In genomic region chr1:64163972-64164371, GRCh38 we compare ENCODE assay signal across 9 cellular contexts. TPM values are rescaled to one million over a fixed set of nuclear protein-coding genes. Genes with fewer than 3 reads are reported as not detected.
DNase-seq lines count a peak whose midpoint lies in the region; ATAC-seq and TF ChIP-seq lines count a peak whose summit lies in the region.
"Had no signal": no experiment of that assay in that cellular context is flagged by ENCODE, and none has a peak within 500 bp of the region (broad histone marks: within the 10 kb centered on the region; RNA-seq: fewer than 3 reads in every experiment).

No MANE protein-coding gene starts in this region.

- H3K36me3 ChIP-seq in GM23248 (ENCODE audit: low read depth) (no peaks in the 10 kb centered on the region), PC-3 (ENCODE audit: low read depth, low read length) (no peaks in the 10 kb centered on the region), fibroblast of lung (ENCODE audit: control insufficient read depth, insufficient read depth, low read length) (no peaks in the 10 kb centered on the region), parathyroid adenoma (ENCODE audit: control insufficient read depth, insufficient read depth, low read length) (no peaks in the 10 kb centered on the region)

- POLR2A ChIA-PET in PC-3 (lab: Charles Lee; ENCODE audit: unreplicated experiment), result interaction anchor here (0.7 kb wide), 1 partner anchor 18 kb away, joined by 5 read pairs; no protein-coding TSS in a partner anchor

- intact Hi-C loops in PC-3 (cut with micrococcal nuclease), result loop anchor here (5.0 kb wide), 2 partner anchors 78 to 547 kb away; no protein-coding TSS in a partner anchor

- H3K9ac ChIP-seq in GM23248 (no peak overlapping the region; the same call in 1 of the 2 replicates), PC-3 (ENCODE audit: low read length) (no peak overlapping the region), fibroblast of lung (ENCODE audit: insufficient read depth, low read length) (no peak overlapping the region), parathyroid adenoma (no peak overlapping the region)

- WGBS in GM23248 (ENCODE audit: low coverage in 1 of 2, low lambda C conversion rate in 2 of 2, missing lambda C conversion rate in 2 of 2), 2 experiments, result 26 to 38% methylated on average over 1 of the region's 1 CpG

- in situ Hi-C loops in GM23248 (cut with MboI), result no loop called here

- H3K4me3 ChIP-seq in GM23248 (no peak overlapping the region), PC-3 (ENCODE audit: low read length) (no peak overlapping the region), fibroblast of lung (replicated peaks in 1 of 4; ENCODE audit: control extremely low read depth in 1 of 4, insufficient read depth in 1 of 4, low read depth in 3 of 4, low read length in 4 of 4) (no peak overlapping the region), parathyroid adenoma (ENCODE audit: low read depth, low read length) (no peak overlapping the region)

- H3F3A ChIP-seq in GM23248 (ENCODE audit: insufficient read depth) (peaks cover 23% of the 10 kb centered on the region; the same call in 1 of the 2 replicates), PC-3 (ENCODE audit: low read length, unreplicated experiment) (no peaks in the 10 kb centered on the region)

- H3K79me2 ChIP-seq in GM23248 (ENCODE audit: insufficient read depth) (no peaks in the 10 kb centered on the region), PC-3 (ENCODE audit: low read length) (no peaks in the 10 kb centered on the region), fibroblast of lung (ENCODE audit: control insufficient read depth, insufficient read depth, low read length) (no peaks in the 10 kb centered on the region), parathyroid adenoma (no peaks in the 10 kb centered on the region)

- H4K20me1 ChIP-seq in GM23248 (ENCODE audit: insufficient read depth), result no peaks in the 10 kb centered on the region
- H4K20me1 ChIP-seq in PC-3 (ENCODE audit: low read length), result no peaks in the 10 kb centered on the region
- H4K20me1 ChIP-seq in fibroblast of lung (ENCODE audit: control insufficient read depth, extremely low read depth, insufficient read depth, low read length), result no peaks in the 10 kb centered on the region

- peak; percentile 61; the same call in 1 of the 2 replicates for ATAC-seq in PC-3
- no peak for ATAC-seq in GM21576 (IDR thresholded peaks at IDR 0.05; ENCODE audit: unreplicated experiment)
- ATAC-seq in GM21619 (IDR thresholded peaks at IDR 0.05; ENCODE audit: unreplicated experiment), result no peak
- no peak for ATAC-seq in GM21529 (IDR thresholded peaks at IDR 0.05; ENCODE audit: unreplicated experiment)

- no TSS peak for BruUV-seq in PC-3 (replicated peaks; lab: Mats Ljungman, UMichigan)

- H3K9me2 ChIP-seq in GM23248 (ENCODE audit: insufficient read depth), result no peaks in the 10 kb centered on the region
- H3K9me2 ChIP-seq in PC-3 (replicated peaks; ENCODE audit: low read length), result no peaks in the 10 kb centered on the region

- CTCF ChIA-PET in PC-3 (lab: Charles Lee), result interaction anchor here (0.6 to 1.2 kb wide), 5 partner anchors 20 to 472 kb away, joined by 3 to 9 read pairs (median 3); no protein-coding TSS in a partner anchor

- H3K4me1 ChIP-seq in GM23248 (ENCODE audit: insufficient read depth) (peaks cover 28% of the 10 kb centered on the region), PC-3 (ENCODE audit: insufficient read depth, low read length) (no peaks in the 10 kb centered on the region), fibroblast of lung (ENCODE audit: control insufficient read depth, extremely low read depth, insufficient read depth, low read length) (peaks cover 2% of the 10 kb centered on the region), parathyroid adenoma (peaks cover 3% of the 10 kb centered on the region)

- H2AFZ ChIP-seq in GM23248 (0 out of 2 replicates have a peak overlapping the region, but pooled peaks have one; percentile 42), PC-3 (ENCODE audit: low read length) (no peak overlapping the region), fibroblast of lung (ENCODE audit: low read length) (no peak overlapping the region), parathyroid adenoma (no peak overlapping the region)

- H3K27me3 ChIP-seq in GM23248 (replicated peaks; ENCODE audit: insufficient read depth) (no peaks in the 10 kb centered on the region), PC-3 (ENCODE audit: low read length) (no peaks in the 10 kb centered on the region), fibroblast of lung (ENCODE audit: control insufficient read depth, insufficient read depth, low read length) (no peaks in the 10 kb centered on the region), parathyroid adenoma (ENCODE audit: control insufficient read depth, insufficient read depth, low read length) (no peaks in the 10 kb centered on the region)

- H3K9me3 ChIP-seq in GM23248 (ENCODE audit: low read depth), result no peaks in the 10 kb centered on the region
- H3K9me3 ChIP-seq in PC-3 (ENCODE audit: low read length), result no peaks in the 10 kb centered on the region
- no peaks in the 10 kb centered on the region for H3K9me3 ChIP-seq in fibroblast of lung (ENCODE audit: control insufficient read depth, insufficient read depth, low read depth, low read length)
- no peaks in the 10 kb centered on the region for H3K9me3 ChIP-seq in parathyroid adenoma (ENCODE audit: control insufficient read depth, low read length)

- TF ChIP-seq CTCF in PC-3 (conservative IDR thresholded peaks at IDR 0.05; ENCODE audit: low read depth, low read length) (peak; percentile 74), fibroblast of lung (conservative IDR thresholded peaks at IDR 0.05 in 1 of 2, IDR thresholded peaks at IDR 0.05 in 1 of 2; ENCODE audit: low read depth in 1 of 2, low read length in 2 of 2) (peak; percentile 59 to 69), parathyroid adenoma (IDR thresholded peaks at IDR 0.05) (peak; percentile 27)

- H3K4me2 ChIP-seq in GM23248 (ENCODE audit: unreplicated experiment) (no peak overlapping the region), PC-3 (ENCODE audit: low read length) (no peak overlapping the region), fibroblast of lung (ENCODE audit: extremely low read depth, insufficient read depth, low read length) (no peak overlapping the region), parathyroid adenoma (ENCODE audit: low read length) (no peak overlapping the region)

- H3K27ac ChIP-seq in GM23248 (no peak overlapping the region), PC-3 (ENCODE audit: low read length) (no peak overlapping the region), fibroblast of lung (ENCODE audit: insufficient read depth, low read length) (no peak overlapping the region), parathyroid adenoma (no peak overlapping the region)

- DNase-seq in GM23248 (peak; percentile 74), PC-3 (peak; percentile 44), fibroblast of lung (ENCODE audit: low read depth in 2 of 2) (peak; percentile 58 to 71), NCI-H510A treated with DMSO at 0.1 percent for 48 hours (lab: John Stamatoyannopoulos, UW) (no peak)
- DNase-seq: activated CD8-positive, alpha-beta memory T cell treated with anti-CD3 and anti-CD28 coated beads, Interleukin-2, amount 50 U/mL, for 48 hours had no signal

RNA-seq across cellular contexts. Expression of gene UBE2U, which starts 39.5 kb away (rescaled TPM):
- total RNA-seq in GM23248 (2014; rRNA removed; shearing (Covaris generic)), result not detected in 2 replicates
- not detected in 2 replicates for polyA plus RNA-seq in GM23248 (2016; fragmentation: Nextera tagmentation; extraction: Ambion mirVana)
- not detected in 2 replicates for total RNA-seq in PC-3 (2014; rRNA removed)
- not detected in 2 replicates for total RNA-seq in fibroblast of lung
- polyA plus RNA-seq in fibroblast of lung, result not detected in 2 replicates
- polyA plus RNA-seq in fibroblast of lung (2012), result not detected in 2 replicates
- not detected in 2 replicates for polyA minus RNA-seq in fibroblast of lung (ENCODE audit: low replicate concordance)
